Comparison of ENCODE assay signal across 15 cellular contexts in genomic region chr20:50610212-50610718, GRCh38.
A peak's percentile ranks its signal among the peaks of the same experiment; 100 is the strongest.
DNase-seq lines count a peak whose midpoint lies in the region; TF ChIP-seq lines count a peak whose summit lies in the region.
"Had no signal": no experiment of that assay in that cellular context is flagged by ENCODE, and none has a peak within 500 bp of the region (broad histone marks: within the 10 kb centered on the region; RNA-seq: fewer than 3 reads in every experiment).

No MANE protein-coding gene starts in this region.

- H3K27ac ChIP-seq in uterus: no peak overlapping the region
- H3K27ac ChIP-seq: BLaER1 treated with 17β-estradiol and CSF1 and Interleukin-3, amounts not matched to agents 10 nM and 100 nM; left lung; tibial artery had no signal

- TF ChIP-seq CTCF in AG09309 (IDR thresholded peaks at IDR 0.05; ENCODE audit: control insufficient read depth, insufficient read depth, low read depth, low read length, missing control alignments): peak; percentile 9
- TF ChIP-seq CTCF in GM12873 (IDR thresholded peaks at IDR 0.05; ENCODE audit: insufficient read depth, low read depth, low read length, missing control alignments): peak; percentile 36
- TF ChIP-seq CTCF in epithelial cell of proximal tubule (conservative IDR thresholded peaks at IDR 0.05; ENCODE audit: low read depth, low read length): peak; percentile 12
- TF ChIP-seq CTCF in uterus (IDR thresholded peaks at IDR 0.05): no peak

- DNase-seq in AG09309 (ENCODE audit: low read depth) (no peak), OCI-M1 (lab: John Stamatoyannopoulos, UW) (peak; percentile 6), epithelial cell of proximal tubule (ENCODE audit: low read depth) (no peak), T-helper 9 cell (no peak), uterus (no peak), epidermal melanocyte (ENCODE audit: insufficient read length, low spot score) (no peak), NCI-H774 (lab: John Stamatoyannopoulos, UW) (no peak)
- DNase-seq: EL; left lung; NCI-H1694 treated with DMSO at 0.1 percent for 48 hours; NCI-H69; stimulated activated CD4-positive, alpha-beta T cell treated with anti-CD3 and anti-CD28 coated beads, Interleukin-1b, Interleukin-23, amount 100 ng/mL, for 48 hours; tibial artery had no signal

- H3K9me3 ChIP-seq in uterus: no peaks in the 10 kb centered on the region
- H3K9me3 ChIP-seq: BLaER1 treated with 17β-estradiol and CSF1 and Interleukin-3, amounts not matched to agents 10 nM and 100 nM; left lung; tibial artery had no signal

- intact Hi-C loops in uterus (cut with DNase I; ENCODE audit: low total_unique reads): no loop called here

- H3K36me3 ChIP-seq in uterus: no peaks in the 10 kb centered on the region
- H3K36me3 ChIP-seq: BLaER1 treated with 17β-estradiol and CSF1 and Interleukin-3, amounts not matched to agents 10 nM and 100 nM; left lung; tibial artery had no signal

- no peaks in the 10 kb centered on the region for H3K27me3 ChIP-seq in uterus
- H3K27me3 ChIP-seq: BLaER1 treated with 17β-estradiol and CSF1 and Interleukin-3, amounts not matched to agents 10 nM and 100 nM; left lung; tibial artery had no signal

- H3K4me3 ChIP-seq in AG09309 (ENCODE audit: control insufficient read depth, low read depth, low read length) (no peak overlapping the region), epithelial cell of proximal tubule (ENCODE audit: low read depth, low read length) (no peak overlapping the region), uterus (no peak overlapping the region)
- H3K4me3 ChIP-seq: BLaER1 treated with 17β-estradiol and CSF1 and Interleukin-3, amounts not matched to agents 10 nM and 100 nM; left lung; tibial artery had no signal

- TF ChIP-seq POLR2A in uterus (IDR thresholded peaks at IDR 0.05): no peak

- H3K4me1 ChIP-seq in uterus: no peaks in the 10 kb centered on the region
- H3K4me1 ChIP-seq: left lung had no signal

Comparison
In these comparisons a context has a peak if more than half of its experiments do, and no peak if none do; other contexts are left out.
1. CTCF ChIP-seq: peak in AG09309 (single experiment), GM12873 (single experiment) and epithelial cell of proximal tubule (single experiment); none in uterus (0 of 4).